ENCODE assay signal across 9 cellular contexts in the genomic region with DNA sequence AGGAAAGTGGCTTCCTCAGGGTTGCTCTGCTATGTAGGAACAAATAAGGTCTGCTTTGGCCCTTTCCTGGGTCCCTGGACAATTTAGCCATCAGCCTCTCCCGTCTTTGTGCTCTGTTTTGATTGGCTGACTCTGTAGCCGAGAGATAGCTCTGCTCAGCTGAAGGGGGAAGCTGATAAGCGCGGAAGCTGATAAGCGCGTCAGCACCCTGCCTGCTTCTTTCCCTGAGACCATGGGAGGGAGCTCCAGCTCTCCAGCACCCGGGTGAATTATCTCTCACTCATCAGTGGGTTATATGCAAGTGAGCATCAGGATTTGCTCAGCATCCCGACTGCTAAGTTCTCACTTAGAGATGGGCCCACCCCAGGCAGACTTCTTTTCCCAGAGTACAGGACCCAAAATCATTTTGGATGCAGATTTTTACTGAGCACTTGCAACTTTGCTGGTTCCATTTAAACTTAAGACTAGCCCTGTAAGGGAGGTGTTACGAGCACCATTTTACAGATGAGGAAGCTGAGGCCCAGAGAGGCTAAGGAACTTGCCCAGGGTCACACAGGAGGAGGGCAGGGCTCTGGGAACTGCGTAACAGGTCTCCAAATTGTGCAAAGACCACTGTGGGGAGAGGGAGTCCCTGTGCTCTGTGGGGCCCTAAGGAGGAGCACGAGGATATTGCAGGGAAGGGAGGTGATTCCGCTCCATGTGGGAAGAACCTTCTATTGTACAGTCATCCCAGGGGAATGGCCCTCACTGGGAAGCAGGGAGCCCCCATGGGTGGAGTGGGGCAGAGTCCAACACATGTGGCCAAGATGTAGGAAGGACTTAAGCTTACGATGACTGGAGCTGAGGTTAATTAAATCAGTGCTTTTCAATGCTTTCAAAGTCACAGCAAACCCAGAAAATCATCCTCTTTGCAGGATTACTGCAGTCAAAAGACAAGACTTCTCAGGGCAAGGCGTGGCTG.
A peak's percentile ranks its signal among the peaks of the same experiment; 100 is the strongest.
DNase-seq lines count a peak whose midpoint lies in the region; ATAC-seq lines count a peak whose summit lies in the region.
"Had no signal": no experiment of that assay in that cellular context is flagged by ENCODE, and none has a peak within 500 bp of the region (broad histone marks: within the 10 kb centered on the region; RNA-seq: fewer than 3 reads in every experiment).

No MANE protein-coding gene starts in this region.

- DNase-seq in AG08396 (ENCODE audit: low spot score): peak; percentile 57
- peak; percentile 56 for DNase-seq in HuH-7.5 (ENCODE audit: low spot score)
- peak; percentile 47 for DNase-seq in astrocyte of the hippocampus (ENCODE audit: low read depth, low spot score)
- peak; percentile 67 for DNase-seq in islet precursor cell
- DNase-seq in NCI-H1417 (lab: John Stamatoyannopoulos, UW): no peak
- DNase-seq in NCI-H345 treated with DMSO at 0.1 percent for 48 hours (lab: John Stamatoyannopoulos, UW; ENCODE audit: unreplicated experiment): no peak
- DNase-seq: natural killer cell had no signal

- no peak for ATAC-seq in GM19463 (IDR thresholded peaks at IDR 0.05; ENCODE audit: unreplicated experiment)
- ATAC-seq in HG03565 (IDR thresholded peaks at IDR 0.05; ENCODE audit: unreplicated experiment): no peak
- ATAC-seq: natural killer cell had no signal

Comparison
In these comparisons a context has a peak if more than half of its experiments do, and no peak if none do; other contexts are left out.
1. DNase-seq: peak in AG08396 (single experiment), HuH-7.5 (single experiment), astrocyte of the hippocampus (single experiment) and islet precursor cell (single experiment); none in NCI-H1417 (0 of 3) and NCI-H345 treated with DMSO at 0.1 percent for 48 hours (single experiment).